ENCODE assay signal across 8 cellular contexts in the genomic region with DNA sequence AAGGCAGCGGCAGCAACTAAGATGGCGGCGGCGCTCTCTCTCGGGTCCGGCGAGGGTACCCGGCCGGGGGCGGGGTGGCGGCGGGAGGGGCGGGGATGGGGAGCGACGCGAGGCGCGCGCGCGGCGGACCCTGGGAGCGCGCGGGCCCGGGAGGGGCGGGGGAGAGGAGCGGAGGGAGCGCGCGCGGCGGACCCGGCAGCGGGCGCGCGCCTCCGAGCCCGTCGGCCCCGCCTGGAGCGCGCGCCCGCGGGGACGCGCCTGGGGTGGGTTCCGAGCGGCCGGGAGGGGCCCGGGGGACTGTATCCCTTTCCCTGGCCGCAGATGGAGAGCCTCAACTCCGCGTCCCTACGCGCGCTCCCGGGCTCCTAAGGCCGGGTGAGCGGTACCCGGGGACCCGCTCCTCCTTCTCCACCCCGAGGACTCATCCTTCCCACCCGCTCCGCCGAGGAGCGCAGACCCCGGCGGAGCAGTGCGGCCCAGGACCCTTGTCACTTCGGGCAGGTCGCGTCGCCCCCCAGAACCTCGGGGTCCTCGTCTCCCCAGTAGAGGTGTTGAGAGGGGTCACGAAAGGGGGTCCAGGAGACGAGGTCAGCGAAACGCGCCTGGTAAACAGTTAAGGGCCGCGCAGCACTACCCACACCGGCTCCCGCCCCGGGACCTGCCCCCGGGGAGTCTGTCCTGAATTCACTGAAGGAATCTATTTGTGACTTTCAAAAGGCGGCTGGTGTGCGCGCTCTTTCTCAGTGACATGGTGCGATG. TPM values are rescaled to one million over a fixed set of nuclear protein-coding genes. Genes with fewer than 3 reads are reported as not detected.
DNase-seq lines count a peak whose midpoint lies in the region; ATAC-seq and TF ChIP-seq lines count a peak whose summit lies in the region.

A gene (minus strand): TSS at position 23 of the 759 bp plus-strand sequence. CDS start 232 bp downstream, outside the sequence.

- peak; percentile 62 for ATAC-seq in stimulated activated naive CD8-positive, alpha-beta T cell treated with anti-CD3 and anti-CD28 coated beads, Interleukin-15, Interleukin-2, amounts not matched to agents 100 U/mL and 50 U/mL, for 24 hours

- peaks cover 3% of the 10 kb centered on the region for H3K36me3 Mint-ChIP-seq in nephron progenitor cell (ENCODE audit: low read depth)

- H3K4me3 Mint-ChIP-seq in nephron progenitor cell = peak within 1 kb of the TSS; percentile 96

- peaks cover 26% of the 10 kb centered on the region for H3K27me3 Mint-ChIP-seq in nephron progenitor cell (ENCODE audit: low read depth, poor library complexity)

- peak within 1 kb of the TSS; percentile 55 for H3K27ac Mint-ChIP-seq in nephron progenitor cell

- H3K4me3 ChIP-seq in Jurkat, Clone E6-1 (ENCODE audit: low read length) = peak within 1 kb of the TSS; percentile 94

- TF ChIP-seq CTCF in GM20000 (IDR thresholded peaks at IDR 0.05; ENCODE audit: extremely low read depth, missing control alignments) (no peak), nephron progenitor cell (IDR thresholded peaks at IDR 0.05) (no peak)

- H3K4me1 Mint-ChIP-seq in nephron progenitor cell = peaks cover 50% of the 10 kb centered on the region

- DNase-seq in C1 segment of cervical spinal cord (lab: John Stamatoyannopoulos, UW) (peak; percentile 41 to 93 (median 82)), GM20000 (ENCODE audit: low spot score) (peak; percentile 98), SHP77 (lab: John Stamatoyannopoulos, UW) (peak; percentile 67 to 75), fibroblast of the conjunctiva (ENCODE audit: low read depth) (peak; percentile 59), nephron progenitor cell (peak; percentile 95)
- peak; percentile 68 for DNase-seq in Jurkat, Clone E6-1 (ENCODE audit: low read depth, low spot score)
- peak; percentile 95 for DNase-seq in activated effector memory CD4-positive, alpha-beta T cell treated with anti-CD3 and anti-CD28 coated beads, Interleukin-2, amount 50 U/mL, for 16 hours
- DNase-seq in stimulated activated naive CD8-positive, alpha-beta T cell treated with anti-CD3 and anti-CD28 coated beads, Interleukin-15, Interleukin-2, amounts not matched to agents 100 U/mL and 50 U/mL, for 24 hours = peak; percentile 93

- H3K9me3 Mint-ChIP-seq in nephron progenitor cell = no peaks in the 10 kb centered on the region

RNA-seq across cellular contexts. Expression of the gene that starts here (rescaled TPM):
- 38.1 TPM for polyA plus RNA-seq in Jurkat, Clone E6-1 (2012; ENCODE audit: insufficient read depth, insufficient read length)

Comparison
In these comparisons a context has a peak if more than half of its experiments do, and no peak if none do; other contexts are left out.
1. Peak in every context shown above with its lines: DNase-seq, ATAC-seq and H3K4me3 ChIP-seq.